ENCODE assay signal across 18 cellular contexts in genomic region chr4:56326363-56326762, GRCh38.
"Had no signal": no experiment of that assay in that cellular context is flagged by ENCODE, and none has a peak within 500 bp of the region (broad histone marks: within the 10 kb centered on the region; RNA-seq: fewer than 3 reads in every experiment).

No MANE protein-coding gene starts in this region.

- H3K27ac ChIP-seq: gastroesophageal sphincter, heart right ventricle, parathyroid adenoma, skin epidermis, tibial artery had no signal

- H3K4me3 ChIP-seq: gastroesophageal sphincter, heart right ventricle, lung, mucosa of descending colon, skin epidermis, tibial artery had no signal

- H3K36me3 ChIP-seq: gastroesophageal sphincter, heart right ventricle, tibial artery had no signal

- H3K27me3 ChIP-seq: gastroesophageal sphincter, heart right ventricle, tibial artery had no signal

- H3K27ac Mint-ChIP-seq: activated naive CD4-positive, alpha-beta T cell treated with anti-CD3 and anti-CD28 coated beads for 36 hours; activated T-helper 2 cell treated with anti-CD3 and anti-CD28 coated beads, Interferon-gamma antibody, Interleukin-2, Interleukin-4, amounts not matched to agents 10 μg/mL and 5 μg/mL and 100 μg/mL, durations not matched to agents 14 hours and 24 hours and 36 hours had no signal

- H3K4me1 Mint-ChIP-seq: naive thymus-derived CD4-positive, alpha-beta T cell had no signal

- H3K4me1 ChIP-seq: gastroesophageal sphincter, heart right ventricle, parathyroid adenoma, tibial artery had no signal

- H3K4me3 Mint-ChIP-seq: activated naive CD4-positive, alpha-beta T cell treated with anti-CD3 and anti-CD28 coated beads for 36 hours; naive thymus-derived CD4-positive, alpha-beta T cell had no signal

- H3K9me3 Mint-ChIP-seq: activated T-helper 2 cell treated with anti-CD3 and anti-CD28 coated beads, Interferon-gamma antibody, Interleukin-2, Interleukin-4, amounts not matched to agents 10 μg/mL and 5 μg/mL and 100 μg/mL, durations not matched to agents 14 hours and 24 hours and 36 hours had no signal

- H3K36me3 Mint-ChIP-seq: naive thymus-derived CD4-positive, alpha-beta T cell had no signal

- DNase-seq: activated CD4-positive, alpha-beta T cell treated with anti-CD3 and anti-CD28 coated beads, Interleukin-2, amount 50 U/mL, for 48 hours; activated CD4-positive, CD25-positive, alpha-beta regulatory T cell treated with anti-CD3 and anti-CD28 coated beads, Interleukin-2, amount 50 U/mL, for 72 hours; activated naive CD4-positive, alpha-beta T cell treated with anti-CD3 and anti-CD28 coated beads for 36 hours; activated T-cell treated with anti-CD3 and anti-CD28 coated beads, Interleukin-2, amount 50 U/mL, for 1 hour; heart right ventricle; left cardiac atrium; mucosa of descending colon; naive thymus-derived CD4-positive, alpha-beta T cell; right cardiac atrium; stimulated activated CD4-positive, alpha-beta T cell treated with anti-CD3 and anti-CD28 coated beads, Interleukin-15, amount 100 ng/mL, for 24 hours; stimulated activated CD4-positive, alpha-beta T cell treated with anti-CD3 and anti-CD28 coated beads, Interleukin-4, amount 100 ng/mL, for 24 hours; stimulated activated naive CD4-positive, alpha-beta T cell; tibial artery had no signal

- H3K9me3 ChIP-seq: gastroesophageal sphincter, heart right ventricle, mucosa of descending colon, tibial artery had no signal
